17 cellular contexts compared by ENCODE assay signal in genomic region chr13:112205990-112206389, GRCh38.
"Had no signal": no experiment of that assay in that cellular context is flagged by ENCODE, and none has a peak within 500 bp of the region (broad histone marks: within the 10 kb centered on the region; RNA-seq: fewer than 3 reads in every experiment).

No MANE protein-coding gene starts in this region.

- H3K27ac Mint-ChIP-seq: activated CD4-positive, alpha-beta memory T cell treated with anti-CD3 and anti-CD28 coated beads, Interleukin-2, amount 10 ng/mL, durations not matched to agents 7 days and 5 days; activated naive CD4-positive, alpha-beta T cell treated with anti-CD3 and anti-CD28 coated beads, Interleukin-2, amount 50 U/mL, for 72 hours had no signal

- H3K9ac ChIP-seq: parathyroid adenoma had no signal

- DNase-seq: activated CD4-positive, alpha-beta memory T cell treated with anti-CD3 and anti-CD28 coated beads, Interleukin-2, amount 10 ng/mL, durations not matched to agents 7 days and 5 days; activated CD8-positive, alpha-beta memory T cell treated with anti-CD3 and anti-CD28 coated beads, Interleukin-2, amount 50 U/mL, for 4 hours; activated effector memory CD4-positive, alpha-beta T cell treated with anti-CD3 and anti-CD28 coated beads, Interleukin-2, amount 50 U/mL, for 16 hours; activated T-cell treated with anti-CD3 and anti-CD28 coated beads, Interleukin-2, amount 50 U/mL, for 48 hours; amniotic stem cell; dorsolateral prefrontal cortex; erythroblast; foreskin melanocyte; kidney; left lung; stimulated activated naive CD4-positive, alpha-beta T cell; SW 1271; thyroid gland had no signal

- H3K9me3 ChIP-seq: left lung, neutrophil, thyroid gland had no signal

- H3K36me3 ChIP-seq: left lung, neutrophil, thyroid gland had no signal

- H3K4me3 Mint-ChIP-seq: activated CD4-positive, alpha-beta memory T cell treated with anti-CD3 and anti-CD28 coated beads, Interleukin-2, amount 10 ng/mL, durations not matched to agents 7 days and 5 days had no signal

- H3K9me3 Mint-ChIP-seq: activated CD4-positive, alpha-beta memory T cell treated with anti-CD3 and anti-CD28 coated beads, Interleukin-2, amount 10 ng/mL, durations not matched to agents 7 days and 5 days; activated naive CD4-positive, alpha-beta T cell treated with anti-CD3 and anti-CD28 coated beads, Interleukin-2, amount 50 U/mL, for 72 hours had no signal

- H3K4me1 ChIP-seq: parathyroid adenoma, thyroid gland had no signal

- H3K27ac ChIP-seq: dorsolateral prefrontal cortex, left lung, neutrophil, parathyroid adenoma, thyroid gland, VCaP had no signal

- ATAC-seq: activated naive CD4-positive, alpha-beta T cell treated with anti-CD3 and anti-CD28 coated beads, Interleukin-2, amount 50 U/mL, for 72 hours; left lung had no signal

- H3K4me3 ChIP-seq: left lung, thyroid gland had no signal
